23 cellular contexts compared by ENCODE assay signal in genomic region chr11:71244116-71244815, GRCh38. TPM values are rescaled to one million over a fixed set of nuclear protein-coding genes. Genes with fewer than 3 reads are reported as not detected.
DNase-seq lines count a peak whose midpoint lies in the region; ATAC-seq and TF ChIP-seq lines count a peak whose summit lies in the region.
"Had no signal": no experiment of that assay in that cellular context is flagged by ENCODE, and none has a peak within 500 bp of the region (broad histone marks: within the 10 kb centered on the region; RNA-seq: fewer than 3 reads in every experiment).

No MANE protein-coding gene starts in this region.

- no peak overlapping the region for H3K14ac ChIP-seq in mesenchymal stem cell (ENCODE audit: low read length in 2 of 2)

- peaks cover 20% of the 10 kb centered on the region for H3K4me1 ChIP-seq in mesenchymal stem cell (ENCODE audit: control insufficient read depth, insufficient read depth, low read depth, low read length)
- no peaks in the 10 kb centered on the region for H3K4me1 ChIP-seq in mucosa of descending colon (ENCODE audit: low read depth)
- H3K4me1 ChIP-seq: vagina had no signal

- peak overlapping the region; percentile 32 for H2AK5ac ChIP-seq in mesenchymal stem cell (ENCODE audit: low read length, severe bottlenecking)

- DNase-seq in cardiac septum (ENCODE audit: low spot score) = peak; percentile 46
- no peak for DNase-seq in Right ventricle myocardium superior
- peak; percentile 42 for DNase-seq in ecto neural progenitor cell (ENCODE audit: low spot score)
- peak; percentile 90 for DNase-seq in mesenchymal stem cell
- DNase-seq in NCI-H2171 treated with DMSO at 0.1 percent for 48 hours (lab: John Stamatoyannopoulos, UW) = no peak
- DNase-seq in mucosa of descending colon = no peak
- DNase-seq in nephron progenitor cell = no peak
- DNase-seq: activated CD8-positive, alpha-beta memory T cell treated with anti-CD3 and anti-CD28 coated beads for 24 hours; activated T-cell treated with anti-CD3 and anti-CD28 coated beads, Interleukin-2, amount 50 U/mL, for 48 hours; cerebellar nuclear complex; effector CD8-positive, alpha-beta T cell; Kasumi-1; NCI-H1048; NCI-H1930; RPMI8226; stimulated activated CD4-positive, alpha-beta T cell treated with anti-CD3 and anti-CD28 coated beads, Interleukin-12 subunit alpha, Interleukin-12 subunit beta, amount 100 ng/mL, for 4 hours; T1000 had no signal

- peak overlapping the region; percentile 44 for H2BK15ac ChIP-seq in mesenchymal stem cell (ENCODE audit: low read depth, poor library complexity, severe bottlenecking)

- H2BK12ac ChIP-seq in mesenchymal stem cell (ENCODE audit: low read length in 2 of 2) = peak overlapping the region; percentile 38 to 78

- H3K36me3 Mint-ChIP-seq in nephron progenitor cell (ENCODE audit: low read depth) = no peaks in the 10 kb centered on the region
- H3K36me3 Mint-ChIP-seq: activated naive CD4-positive, alpha-beta T cell treated with anti-CD3 and anti-CD28 coated beads, Interleukin-2, amount 50 U/mL, for 24 hours; CD14-positive monocyte had no signal

- intact Hi-C loops in cardiac septum (cut with DNase I) (no loop called here), Right ventricle myocardium superior (cut with DNase I) (no loop called here), mucosa of descending colon (cut with DNase I, micrococcal nuclease) (no loop called here)

- peaks cover 52% of the 10 kb centered on the region for H3K4me1 Mint-ChIP-seq in nephron progenitor cell
- H3K4me1 Mint-ChIP-seq: activated naive CD4-positive, alpha-beta T cell treated with anti-CD3 and anti-CD28 coated beads, Interleukin-2, amount 50 U/mL, for 24 hours had no signal

- no peak overlapping the region for H2AFZ ChIP-seq in mesenchymal stem cell (ENCODE audit: low read depth, low read length)

- peaks cover 37% of the 10 kb centered on the region for H3K27me3 Mint-ChIP-seq in nephron progenitor cell (ENCODE audit: low read depth, poor library complexity)

- peak overlapping the region; percentile 90 for H2BK120ac ChIP-seq in mesenchymal stem cell (ENCODE audit: low read depth, low read length)

- 64% methylated on average over 11 of the region's 12 CpGs for WGBS in mesenchymal stem cell

- H4K91ac ChIP-seq in mesenchymal stem cell (ENCODE audit: low read length) = peak overlapping the region; percentile 95

- H3K36me3 ChIP-seq in mesenchymal stem cell (ENCODE audit: control insufficient read depth in 1 of 2, insufficient read depth in 2 of 2, low read depth in 1 of 2, low read length in 2 of 2) (peaks cover 0 to 5% of the 10 kb centered on the region in 2 experiments), mucosa of descending colon (ENCODE audit: low read depth) (no peaks in the 10 kb centered on the region)
- H3K36me3 ChIP-seq: vagina had no signal

- H3K79me1 ChIP-seq in mesenchymal stem cell (replicated peaks; ENCODE audit: low read length, poor library complexity, severe bottlenecking) = peaks cover 28% of the 10 kb centered on the region

- no peak overlapping the region for H3K27ac Mint-ChIP-seq in nephron progenitor cell
- H3K27ac Mint-ChIP-seq: activated naive CD4-positive, alpha-beta T cell treated with anti-CD3 and anti-CD28 coated beads, Interleukin-2, amount 50 U/mL, for 24 hours; CD14-positive monocyte had no signal

- no peak overlapping the region for H3K4me3 Mint-ChIP-seq in nephron progenitor cell
- H3K4me3 Mint-ChIP-seq: activated naive CD4-positive, alpha-beta T cell treated with anti-CD3 and anti-CD28 coated beads, Interleukin-2, amount 50 U/mL, for 24 hours; CD14-positive monocyte had no signal

- TF ChIP-seq CTCF in mucosa of descending colon (IDR thresholded peaks at IDR 0.05) (no peak), nephron progenitor cell (IDR thresholded peaks at IDR 0.05) (no peak)

- no peak overlapping the region for H3K9ac ChIP-seq in mesenchymal stem cell (ENCODE audit: low read length)

- peak overlapping the region in 1 of 2 experiments; percentile 23 for H3K23ac ChIP-seq in mesenchymal stem cell (ENCODE audit: low read length in 2 of 2)

- H4K8ac ChIP-seq in mesenchymal stem cell (ENCODE audit: low read length) = peak overlapping the region; percentile 78

- H3K27me3 ChIP-seq in mesenchymal stem cell (ENCODE audit: control insufficient read depth in 1 of 2, insufficient read depth in 1 of 2, low read length in 2 of 2) = no peaks in the 10 kb centered on the region

- ATAC-seq in Right ventricle myocardium superior (ENCODE audit: poor library complexity) (no peak), mucosa of descending colon (no peak), HG03520 (IDR thresholded peaks at IDR 0.05; ENCODE audit: unreplicated experiment) (no peak)
- ATAC-seq: activated CD4-positive, CD25-positive, alpha-beta regulatory T cell treated with anti-CD3 and anti-CD28 coated beads, Interleukin-2, amount 50 U/mL, for 24 hours; esophagus mucosa had no signal

- no peaks in the 10 kb centered on the region for H3K9me3 Mint-ChIP-seq in nephron progenitor cell
- H3K9me3 Mint-ChIP-seq: activated naive CD4-positive, alpha-beta T cell treated with anti-CD3 and anti-CD28 coated beads, Interleukin-2, amount 50 U/mL, for 24 hours had no signal

- peak overlapping the region in 1 of 2 experiments; percentile 67 for H3K4ac ChIP-seq in mesenchymal stem cell (ENCODE audit: low read depth in 1 of 2, low read length in 2 of 2)

- H3K4me3 ChIP-seq in mesenchymal stem cell (ENCODE audit: insufficient read depth in 1 of 2, low read depth in 1 of 2, low read length in 2 of 2) = no peak overlapping the region
- H3K4me3 ChIP-seq in mucosa of descending colon = no peak overlapping the region
- H3K4me3 ChIP-seq: vagina had no signal

- H3K4me2 ChIP-seq in mesenchymal stem cell (ENCODE audit: low read length, poor library complexity, severe bottlenecking) = no peak overlapping the region

- peak overlapping the region; percentile 78 to 87 for H3K18ac ChIP-seq in mesenchymal stem cell (ENCODE audit: low read depth in 1 of 2, low read length in 2 of 2)

- H3K9me3 ChIP-seq in mesenchymal stem cell (ENCODE audit: control insufficient read depth, low read length) (no peaks in the 10 kb centered on the region), mucosa of descending colon (no peaks in the 10 kb centered on the region)
- H3K9me3 ChIP-seq: vagina had no signal

- H3K27ac ChIP-seq in mesenchymal stem cell (ENCODE audit: low read length, poor library complexity, severe bottlenecking) = no peak overlapping the region
- H3K27ac ChIP-seq: vagina had no signal

- no peak overlapping the region for H2BK5ac ChIP-seq in mesenchymal stem cell (ENCODE audit: low read depth, low read length, poor library complexity, severe bottlenecking)

RNA-seq across cellular contexts. Expression of gene SHANK2, which starts 8.1 kb away (rescaled TPM):
- total RNA-seq in cardiac septum (0.11 TPM), Right ventricle myocardium superior (0.11 TPM), mucosa of descending colon (10 to 100 TPM; 25.8 to 58.0 (median 38.7) TPM)
- 30.3 TPM for polyA plus RNA-seq in mesenchymal stem cell (2013, experiment 1 of 2)
- polyA plus RNA-seq in mesenchymal stem cell (2013, experiment 2 of 2) = 30.2 TPM
- polyA plus RNA-seq: CD14-positive monocyte had no signal

Comparison
In these comparisons a context has a peak if more than half of its experiments do, and no peak if none do; other contexts are left out.
1. DNase-seq: peak in cardiac septum (single experiment), ecto neural progenitor cell (single experiment) and mesenchymal stem cell (single experiment); none in Right ventricle myocardium superior (single experiment), NCI-H2171 treated with DMSO at 0.1 percent for 48 hours (single experiment), mucosa of descending colon (0 of 3) and nephron progenitor cell (single experiment).
2. RNA of gene SHANK2, which starts 8.1 kb away (total RNA-seq): 25.8 to 58.0 TPM in mucosa of descending colon; 0.11 TPM in cardiac septum (single experiment) and 0.11 TPM in Right ventricle myocardium superior (single experiment); every median in the first group is over 10 times any median in the second.